Comparison of ENCODE assay signal across 20 cellular contexts in the genomic region with DNA sequence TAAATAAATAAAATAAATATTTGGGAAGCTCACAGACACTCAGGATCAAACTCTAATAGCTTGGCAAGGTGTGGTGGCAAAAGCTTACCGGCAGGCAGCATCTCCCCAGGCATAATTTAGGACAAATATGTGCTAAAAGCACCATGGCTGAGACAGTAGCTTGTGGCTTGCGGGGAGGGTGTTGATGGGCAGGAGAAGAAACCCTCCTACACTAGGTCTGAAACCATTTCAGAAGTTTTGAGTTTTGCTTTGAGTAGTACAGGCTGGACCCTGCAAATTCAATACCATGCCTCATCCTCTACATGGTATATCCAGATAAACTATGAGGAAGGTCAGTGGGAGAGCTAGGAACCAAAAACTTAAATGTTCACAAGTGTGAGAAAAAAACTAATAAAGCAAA.
DNase-seq lines count a peak whose midpoint lies in the region; ATAC-seq and TF ChIP-seq lines count a peak whose summit lies in the region.
"Had no signal": no experiment of that assay in that cellular context is flagged by ENCODE, and none has a peak within 500 bp of the region (broad histone marks: within the 10 kb centered on the region; RNA-seq: fewer than 3 reads in every experiment).

No MANE protein-coding gene starts in this region.

- DNase-seq in GM12864 (ENCODE audit: low read depth) (peak; percentile 34), COR-L47 (lab: John Stamatoyannopoulos, UW) (no peak)
- DNase-seq in activated CD4-positive, alpha-beta T cell treated with anti-CD3 and anti-CD28 coated beads for 4 hours, result no peak
- DNase-seq: activated CD4-positive, alpha-beta memory T cell treated with anti-CD3 and anti-CD28 coated beads for 36 hours; amygdala; EL; left cardiac atrium; NCI-H1105; NCI-H2081; Peyer's patch; right cardiac atrium; stimulated activated CD4-positive, alpha-beta T cell treated with anti-CD3 and anti-CD28 coated beads, Interleukin-12 subunit alpha, Interleukin-12 subunit beta, amount 100 ng/mL, for 4 hours; upper lobe of left lung; WERI-Rb-1 had no signal

- H3K4me3 ChIP-seq in GM12864 (ENCODE audit: low read depth, low read length), result no peak overlapping the region
- H3K4me3 ChIP-seq: Peyer's patch, upper lobe of left lung had no signal

- ATAC-seq in GM18909 (IDR thresholded peaks at IDR 0.05; ENCODE audit: poor library complexity, unreplicated experiment), result peak; percentile 68
- peak; percentile 49 for ATAC-seq in GM21723 (IDR thresholded peaks at IDR 0.05; ENCODE audit: unreplicated experiment)
- ATAC-seq in HG03066 (IDR thresholded peaks at IDR 0.05; ENCODE audit: low read depth, unreplicated experiment), result peak; percentile 64
- no peak for ATAC-seq in HG03175 (IDR thresholded peaks at IDR 0.05; ENCODE audit: unreplicated experiment)
- no peak for ATAC-seq in HG03342 (IDR thresholded peaks at IDR 0.05; ENCODE audit: unreplicated experiment)
- ATAC-seq: HCT116, left cardiac atrium, right cardiac atrium had no signal

- TF ChIP-seq CTCF in GM12864 (IDR thresholded peaks at IDR 0.05; ENCODE audit: low read depth, low read length, missing control alignments), result no peak

Comparison
In these comparisons a context has a peak if more than half of its experiments do, and no peak if none do; other contexts are left out.
1. ATAC-seq: peak in GM18909 (single experiment), GM21723 (single experiment) and HG03066 (single experiment); none in HG03175 (single experiment) and HG03342 (single experiment).